Comparison of ENCODE assay signal across 8 cellular contexts in the genomic region with DNA sequence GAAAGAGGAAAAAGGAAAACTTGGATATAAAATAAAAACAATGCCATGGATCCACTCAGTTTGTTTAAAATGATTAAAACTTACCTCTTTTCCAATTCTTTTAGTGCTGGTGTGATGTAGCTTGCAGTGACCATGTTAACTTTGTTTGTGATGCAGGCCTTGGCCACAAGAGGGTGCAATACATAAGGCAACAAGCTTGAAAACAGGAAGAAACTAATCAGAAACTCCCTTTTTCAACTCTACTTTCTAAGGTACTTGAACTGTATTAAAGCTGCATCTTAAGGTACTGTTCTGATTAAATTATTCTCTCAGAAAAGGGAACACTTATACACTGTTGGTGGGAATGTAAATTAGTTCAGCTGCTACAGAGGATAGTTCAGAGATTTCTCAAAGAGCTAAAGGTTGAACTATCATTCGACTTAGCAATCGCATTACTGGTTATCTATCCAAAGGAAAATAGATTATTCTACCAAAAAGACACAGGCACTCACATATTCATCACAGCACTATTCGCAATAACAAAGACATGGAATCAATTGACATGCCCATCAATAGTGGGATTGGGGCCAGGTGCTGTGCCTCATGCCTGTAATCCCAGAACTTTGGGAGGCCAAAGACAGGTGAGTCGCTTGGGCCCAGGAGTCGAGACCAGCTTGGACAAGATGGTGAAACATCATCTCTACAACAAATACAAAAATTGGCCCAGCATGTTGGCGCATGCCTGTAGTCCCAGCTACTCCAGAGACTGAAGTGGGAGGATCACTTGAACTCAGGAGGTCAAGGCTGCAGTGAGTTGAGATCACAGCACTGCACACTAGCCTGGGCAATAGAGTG. TPM values are rescaled to one million over a fixed set of nuclear protein-coding genes. Genes with fewer than 3 reads are reported as not detected.
DNase-seq lines count a peak whose midpoint lies in the region; ATAC-seq and TF ChIP-seq lines count a peak whose summit lies in the region.

No MANE protein-coding gene starts in this region.

- no peak overlapping the region for H3K27ac ChIP-seq in RWPE2 (ENCODE audit: poor library complexity, severe bottlenecking)

- H3K36me3 ChIP-seq in HAP-1 (replicated peaks) (peaks cover 11% of the 10 kb centered on the region; the same call in 1 of the 2 replicates), RWPE2 (ENCODE audit: low read depth) (0 out of 2 replicates have a peak, but pooled peaks cover 3% of the 10 kb centered on the region)

- DNase-seq in GM12864 (ENCODE audit: low read depth) (peak; percentile 63), HAP-1 (ENCODE audit: low spot score in 2 of 2) (peak; percentile 53 to 80), LNCaP clone FGC (ENCODE audit: low read depth) (peak; percentile 54), RWPE2 (ENCODE audit: low spot score) (no peak), left cardiac atrium (peak; percentile 50), retina (peak; percentile 65)
- DNase-seq in activated naive CD4-positive, alpha-beta T cell treated with anti-CD3 and anti-CD28 coated beads, Interleukin-2, amount 50 U/mL, for 16 hours = peak; percentile 43

- peak; percentile 69 for ATAC-seq in RWPE2 (ENCODE audit: low read depth)
- ATAC-seq in left cardiac atrium = peak; percentile 23 to 45
- ATAC-seq in HG03108 (IDR thresholded peaks at IDR 0.05; ENCODE audit: unreplicated experiment) = no peak

- peak; percentile 88 for TF ChIP-seq CTCF in GM12864 (IDR thresholded peaks at IDR 0.05; ENCODE audit: low read depth, low read length, missing control alignments)
- peak; percentile 81 for TF ChIP-seq CTCF in LNCaP clone FGC (IDR thresholded peaks at IDR 0.05; ENCODE audit: control insufficient read depth, extremely low read depth, insufficient read depth)
- peak; percentile 93 for TF ChIP-seq CTCF in RWPE2 (IDR thresholded peaks at IDR 0.05; ENCODE audit: poor library complexity, severe bottlenecking)

- no peak overlapping the region for H3K4me3 ChIP-seq in GM12864 (ENCODE audit: low read depth, low read length)
- H3K4me3 ChIP-seq in HAP-1 = no peak overlapping the region
- no peak overlapping the region for H3K4me3 ChIP-seq in LNCaP clone FGC (ENCODE audit: low read depth, low read length)
- no peak overlapping the region for H3K4me3 ChIP-seq in RWPE2 (ENCODE audit: severe bottlenecking)

- H3K4me1 ChIP-seq in HAP-1 (no peaks in the 10 kb centered on the region), RWPE2 (ENCODE audit: insufficient read depth, poor library complexity, severe bottlenecking) (no peaks in the 10 kb centered on the region)

- H3K27me3 ChIP-seq in HAP-1 (ENCODE audit: low read depth) = no peaks in the 10 kb centered on the region
- no peaks in the 10 kb centered on the region for H3K27me3 ChIP-seq in RWPE2 (ENCODE audit: insufficient read depth, poor library complexity, severe bottlenecking)

- H3K9me3 ChIP-seq in HAP-1 (no peaks in the 10 kb centered on the region), RWPE2 (ENCODE audit: severe bottlenecking) (no peaks in the 10 kb centered on the region)

- in situ Hi-C loops in HAP-1 (cut with MboI; ENCODE audit: low sequenced_read_pairs) = loop anchor here (25.0 kb wide), 1 partner anchor 444 kb away; no protein-coding TSS in a partner anchor

- intact Hi-C loops in left cardiac atrium (cut with DNase I) = loop anchor here in 1 of 2 donors (5.0 kb wide), 1 partner anchor 439 kb away; no protein-coding TSS in a partner anchor

RNA-seq across cellular contexts. Expression of gene AASS, which starts 50.9 kb away (rescaled TPM):
- total RNA-seq in left cardiac atrium = 10 to 100 TPM; 12.3 to 15.0 TPM
